17 cellular contexts compared by ENCODE assay signal in the genomic region with DNA sequence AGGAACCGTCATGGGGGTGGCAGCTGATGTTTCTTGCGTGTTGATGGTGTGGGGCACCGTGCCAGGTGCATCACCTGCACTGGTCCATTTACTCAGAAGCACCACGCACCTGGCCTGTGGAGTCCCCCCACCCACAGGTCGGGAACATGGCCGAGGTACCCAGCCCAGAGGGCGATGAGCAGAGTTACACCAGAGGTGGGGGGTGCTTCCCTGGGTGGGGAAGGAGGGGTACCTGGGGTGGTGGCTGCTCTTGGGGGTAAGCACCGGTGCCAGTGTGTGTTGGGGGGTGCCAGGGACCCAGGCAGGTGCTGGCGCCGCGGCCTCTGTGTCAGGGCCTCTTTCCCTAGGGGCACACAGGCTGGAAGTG. TPM values are rescaled to one million over a fixed set of nuclear protein-coding genes. Genes with fewer than 3 reads are reported as not detected.
DNase-seq lines count a peak whose midpoint lies in the region; ATAC-seq, FAIRE-seq and TF ChIP-seq lines count a peak whose summit lies in the region.
"Had no signal": no experiment of that assay in that cellular context is flagged by ENCODE, and none has a peak within 500 bp of the region (broad histone marks: within the 10 kb centered on the region; RNA-seq: fewer than 3 reads in every experiment).

No MANE protein-coding gene starts in this region.

- H3K56ac ChIP-seq in H1 (replicated peaks; ENCODE audit: insufficient read length, low read depth, low read length), result no peak overlapping the region

- no peak overlapping the region for H3K4ac ChIP-seq in H1 (replicated peaks; ENCODE audit: insufficient read length, low read depth, low read length)

- no peak for FAIRE-seq in H1 (lab: Jason Lieb, UNC)
- FAIRE-seq: K562, pancreas had no signal

- H2BK120ac ChIP-seq in H1 (replicated peaks; ENCODE audit: low read depth, low read length), result no peak overlapping the region

- no peak overlapping the region for H2AK5ac ChIP-seq in H1 (ENCODE audit: low read depth, low read length)

- no peak for TF ChIP-seq POLR2A in H1 (IDR thresholded peaks at IDR 0.05; ENCODE audit: control extremely low read depth in 1 of 2, low read depth in 2 of 2, low read length in 2 of 2)
- no peak for TF ChIP-seq POLR2A in erythroblast (IDR thresholded peaks at IDR 0.05; ENCODE audit: low read length)

- peaks cover 0 to 2% of the 10 kb centered on the region in 2 experiments for H4K20me1 ChIP-seq in H1 (replicated peaks in 1 of 2; ENCODE audit: control insufficient read depth in 1 of 2, insufficient read depth in 2 of 2, low read length in 2 of 2)

- H4K8ac ChIP-seq in H1 (ENCODE audit: extremely low read depth, insufficient read depth, low read length), result no peak overlapping the region

- no peak overlapping the region for H2BK15ac ChIP-seq in H1 (ENCODE audit: low read length)

- WGBS in H1 (ENCODE audit: extremely low coverage in 1 of 2, insufficient coverage in 1 of 2, insufficient read length in 1 of 2, insufficient replicate concordance in 2 of 2, low coverage in 1 of 2, low lambda C conversion rate in 2 of 2, missing lambda C conversion rate in 1 of 2), 2 experiments, result 95% methylated on average over 10 of the region's 11 CpGs; no CpG with 5 or more reads in 1 of the 2 experiments
- 74 to 88% (median 77%) methylated on average over 9 to 11 of the region's 11 CpGs for WGBS in psoas muscle, 3 donors

- H3K9ac ChIP-seq in H1 (replicated peaks in 1 of 4; ENCODE audit: extremely low read depth in 1 of 4, low read depth in 3 of 4, low read length in 3 of 4), result no peak overlapping the region

- no peak overlapping the region for H2BK20ac ChIP-seq in H1 (ENCODE audit: low read length)

- intact Hi-C loops in psoas muscle (cut with DNase I), result loop anchor here in 1 of 2 donors (5.0 kb wide), 2 partner anchors 37 to 63 kb away; no protein-coding TSS in a partner anchor

- ATAC-seq in psoas muscle, result no peak
- no peak for ATAC-seq in GM19467 (IDR thresholded peaks at IDR 0.05; ENCODE audit: unreplicated experiment)
- ATAC-seq in GM18519 (IDR thresholded peaks at IDR 0.05; ENCODE audit: low FRiP score, unreplicated experiment), result no peak
- ATAC-seq: K562 had no signal

- POLR2A ChIA-PET in H1 (lab: Charles Lee; ENCODE audit: partially characterized antibody), result interaction anchor here (1.8 kb wide), 1 partner anchor 26 kb away, joined by 5 read pairs; no protein-coding TSS in a partner anchor

- H4K91ac ChIP-seq in H1 (replicated peaks; ENCODE audit: insufficient read length, low read length), result no peak overlapping the region

- H2AFZ ChIP-seq in H1 (ENCODE audit: low read length), result no peak overlapping the region

- CTCF ChIA-PET in H1 (lab: Charles Lee; ENCODE audit: partially characterized antibody), result interaction anchor here (0.8 to 2.7 kb wide), 6 partner anchors 9 to 70 kb away, joined by 3 to 10 read pairs (median 5); no protein-coding TSS in a partner anchor

- H3K36me3 ChIP-seq in H1 (ENCODE audit: control insufficient read depth in 2 of 4, insufficient read depth in 4 of 4, low read length in 3 of 4) (peaks cover 0 to 6% (median 0%) of the 10 kb centered on the region in 4 experiments; a peak in 2 of 8 replicates), psoas muscle (ENCODE audit: insufficient read depth in 1 of 2, low read depth in 1 of 2) (no peaks in the 10 kb centered on the region)
- H3K36me3 ChIP-seq: pancreas had no signal

- H3K4me1 ChIP-seq in H1 (replicated peaks in 1 of 4; ENCODE audit: control insufficient read depth in 3 of 4, insufficient read depth in 4 of 4, low read length in 3 of 4), result peaks cover 4 to 10% (median 7%) of the 10 kb centered on the region in 4 experiments; a peak in 5 of 7 replicates
- H3K4me1 ChIP-seq in psoas muscle, result no peaks in the 10 kb centered on the region
- H3K4me1 ChIP-seq: pancreas had no signal

- H3K4me3 ChIP-seq in H1 (ENCODE audit: extremely low read depth in 1 of 4, insufficient read depth in 2 of 4, low read depth in 3 of 4, low read length in 4 of 4) (no peak overlapping the region), psoas muscle (peak overlapping the region; percentile 15)
- H3K4me3 ChIP-seq: K562, pancreas had no signal

- DNase-seq in NCI-H1105 (lab: John Stamatoyannopoulos, UW) (peak; percentile 19), NCI-H1105 treated with DMSO at 0.1 percent for 48 hours (lab: John Stamatoyannopoulos, UW) (no peak), NCI-H345 (lab: John Stamatoyannopoulos, UW) (peak; percentile 75), H1 (ENCODE audit: low read depth in 1 of 2, low spot score in 2 of 2) (no peak), psoas muscle (no peak), erythroblast (lab: John Stamatoyannopoulos, UW) (no peak)
- DNase-seq: activated CD4-positive, alpha-beta T cell treated with anti-CD3 and anti-CD28 coated beads, Interleukin-2, amount 10 ng/mL, durations not matched to agents 7 days and 5 days; activated T-cell treated with anti-CD3 and anti-CD28 coated beads, Interleukin-2, amount 50 U/mL, for 24 hours; stimulated activated CD4-positive, alpha-beta T cell treated with anti-CD3 and anti-CD28 coated beads, Interleukin-12 subunit alpha, Interleukin-12 subunit beta, amount 100 ng/mL, for 4 hours had no signal

- no peaks in the 10 kb centered on the region for H3K27me3 ChIP-seq in H1 (replicated peaks in 1 of 4; ENCODE audit: control insufficient read depth in 3 of 4, extremely low read depth in 1 of 4, insufficient read depth in 3 of 4, low read length in 3 of 4)
- H3K27me3 ChIP-seq in psoas muscle (ENCODE audit: insufficient read depth in 3 of 3, low read length in 2 of 3), result no peaks in the 10 kb centered on the region
- H3K27me3 ChIP-seq: pancreas had no signal

- no peak for TF ChIP-seq RAD21 in H1 (IDR thresholded peaks at IDR 0.05 in 1 of 2, conservative IDR thresholded peaks at IDR 0.05 in 1 of 2; ENCODE audit: low read depth in 2 of 2, low read length in 2 of 2)

- H3K23ac ChIP-seq in H1 (ENCODE audit: insufficient read length), result no peak overlapping the region

- H2BK5ac ChIP-seq in H1 (ENCODE audit: low read depth, low read length), result 0 out of 2 replicates have a peak overlapping the region, but pooled peaks have one; percentile 52

- H3K79me2 ChIP-seq in H1 (ENCODE audit: control insufficient read depth in 1 of 2, insufficient read depth in 2 of 2, low read length in 2 of 2), result no peaks in the 10 kb centered on the region

- peaks cover 8% of the 10 kb centered on the region; the same call in 1 of the 2 replicates for H3K79me1 ChIP-seq in H1 (ENCODE audit: low read depth, low read length)

- H4K5ac ChIP-seq in H1 (ENCODE audit: insufficient read length, low read depth, low read length), result no peak overlapping the region

- no peak overlapping the region for H3K4me2 ChIP-seq in H1 (ENCODE audit: insufficient read depth in 1 of 2, low read depth in 2 of 2, low read length in 2 of 2)

- TF ChIP-seq CTCF in H1 (IDR thresholded peaks at IDR 0.05; ENCODE audit: control extremely low read depth in 1 of 3, insufficient read depth in 1 of 3, low read depth in 1 of 3, low read length in 3 of 3), result no peak
- no peak for TF ChIP-seq CTCF in psoas muscle (IDR thresholded peaks at IDR 0.05)

- no peak overlapping the region for H3K18ac ChIP-seq in H1 (ENCODE audit: extremely low read depth, low read length)

- H3K9me3 ChIP-seq in H1 (ENCODE audit: insufficient read depth in 2 of 2, low read depth in 1 of 2, low read length in 1 of 2) (peaks cover 0 to 7% of the 10 kb centered on the region in 2 experiments; a peak in 1 of 4 replicates), psoas muscle (no peaks in the 10 kb centered on the region)
- H3K9me3 ChIP-seq: pancreas had no signal

- H3K14ac ChIP-seq in H1 (ENCODE audit: insufficient read length), result no peak overlapping the region

- no peaks in the 10 kb centered on the region for H3K23me2 ChIP-seq in H1 (ENCODE audit: low read depth, low read length)

- no peak for TF ChIP-seq EP300 in H1 (IDR thresholded peaks at IDR 0.05; ENCODE audit: borderline replicate concordance in 1 of 2, low read depth in 2 of 2, low read length in 2 of 2)

- H2BK12ac ChIP-seq in H1 (ENCODE audit: low read depth, low read length), result no peak overlapping the region

- H3K27ac ChIP-seq in H1 (ENCODE audit: low read depth, low read length) (no peak overlapping the region), psoas muscle (peak overlapping the region; percentile 16)
- H3K27ac ChIP-seq: pancreas had no signal

TF ChIP-seq in H1, 55 proteins besides CTCF, POLR2A, EP300 and RAD21:
- TF ChIP-seq SRF (IDR thresholded peaks at IDR 0.05; ENCODE audit: low read depth, low read length) (no peak), SP2 (IDR thresholded peaks at IDR 0.05; ENCODE audit: low read length) (no peak), CHD1 (IDR thresholded peaks at IDR 0.05; ENCODE audit: low read depth, low read length) (no peak), E2F6 (IDR thresholded peaks at IDR 0.05) (no peak), NANOG (IDR thresholded peaks at IDR 0.05; ENCODE audit: insufficient read depth, low read depth, low read length, poor library complexity, severe bottlenecking) (no peak), JUND (IDR thresholded peaks at IDR 0.05; ENCODE audit: low read length) (no peak), SUZ12 (IDR thresholded peaks at IDR 0.05; ENCODE audit: low read length) (no peak), SIRT6 (IDR thresholded peaks at IDR 0.05; ENCODE audit: low read length) (no peak), TAF1 (IDR thresholded peaks at IDR 0.05; ENCODE audit: low read depth, low read length) (no peak), SAP30 (IDR thresholded peaks at IDR 0.05; ENCODE audit: insufficient read depth, insufficient replicate concordance, low read length) (no peak)

RNA-seq across cellular contexts. Expression of gene ZNF750, which starts 5.0 kb away (rescaled TPM):
- not detected in 2 replicates for total RNA-seq in H1 (2021; fragmentation: NEBNext Ultra II Directional; extraction: Animal tissue kit (Norgen Biotek cat#: 25700))
- polyA plus RNA-seq in H1 (2011; rRNA removed), result 0.02 TPM in 1 of 2 replicates, not detected in the other
- polyA plus RNA-seq in H1 (2011; cell fraction: cytosol; rRNA removed), result not detected
- polyA plus RNA-seq in H1 (2011; cell fraction: nucleus; rRNA removed), result not detected
- 0.12 to 0.14 TPM in 2 of 4 replicates, not detected in the others for polyA plus RNA-seq in H1 (2012, experiment 1 of 2)
- polyA plus RNA-seq in H1 (2012, experiment 2 of 2), result 0.04 TPM
- 0.02 TPM for polyA plus RNA-seq in H1 (2013, experiment 1 of 2)
- 0.02 TPM for polyA plus RNA-seq in H1 (2013, experiment 2 of 2)
- polyA minus RNA-seq in H1 (2011; rRNA and poly(A)+ RNA removed), result not detected in 2 replicates
- polyA minus RNA-seq in H1 (2011; cell fraction: cytosol; rRNA and poly(A)+ RNA removed), result not detected
- polyA minus RNA-seq in H1 (2011; cell fraction: nucleus; rRNA and poly(A)+ RNA removed), result not detected
- total RNA-seq in psoas muscle, result 1 to 10 TPM in 3 of 4 donors, not detected in 1; 1.8 to 6.3 (median 2.7) TPM
- polyA plus RNA-seq in psoas muscle, result 1 to 10 TPM in 2 of 3 donors, under 1 TPM in 1; 0.79 to 5.1 (median 1.4) TPM
- total RNA-seq: A172; activated CD4-positive, alpha-beta T cell treated with anti-CD3 and anti-CD28 coated beads, Interleukin-2, amount 10 ng/mL, durations not matched to agents 7 days and 5 days; K562; NCI-H460; OCI-LY7; pancreas; subcutaneous adipose tissue had no signal
- polyA plus RNA-seq: K562 had no signal

Comparison
In these comparisons a context has a peak if more than half of its experiments do, and no peak if none do; other contexts are left out.
1. DNase-seq: peak in NCI-H1105 (single experiment) and NCI-H345 (single experiment); none in NCI-H1105 treated with DMSO at 0.1 percent for 48 hours (single experiment), H1 (0 of 2), psoas muscle (0 of 2) and erythroblast (0 of 2).